22 cellular contexts compared by ENCODE assay signal in genomic region chr5:54195701-54196100, GRCh38.
A peak's percentile ranks its signal among the peaks of the same experiment; 100 is the strongest.
DNase-seq lines count a peak whose midpoint lies in the region; ATAC-seq and TF ChIP-seq lines count a peak whose summit lies in the region.
"Had no signal": no experiment of that assay in that cellular context is flagged by ENCODE, and none has a peak within 500 bp of the region (broad histone marks: within the 10 kb centered on the region; RNA-seq: fewer than 3 reads in every experiment).

No MANE protein-coding gene starts in this region.

- H2BK20ac ChIP-seq in IMR-90 (ENCODE audit: low read depth, low read length) = no peak overlapping the region

- H3K79me1 ChIP-seq in IMR-90 (ENCODE audit: low read depth in 1 of 2, low read length in 2 of 2) = peaks cover 0 to 2% of the 10 kb centered on the region in 2 experiments; a peak in 2 of 4 replicates

- H3K9me3 ChIP-seq in GM23248 (ENCODE audit: low read depth) = no peaks in the 10 kb centered on the region
- H3K9me3 ChIP-seq in IMR-90 (ENCODE audit: control insufficient read depth, insufficient read depth, low read length) = no peaks in the 10 kb centered on the region
- H3K9me3 ChIP-seq: BE2C had no signal

- in situ Hi-C loops in GM23248 (cut with MboI) = no loop called here
- in situ Hi-C loops in IMR-90 (cut with MboI; ENCODE audit: low sequenced_read_pairs) = no loop called here

- H2AK9ac ChIP-seq in IMR-90 (replicated peaks; ENCODE audit: low read depth, low read length, poor library complexity) = no peak overlapping the region

- H2AFZ ChIP-seq in GM23248 = no peak overlapping the region
- no peak overlapping the region for H2AFZ ChIP-seq in IMR-90 (replicated peaks; ENCODE audit: low read length, poor library complexity)

- no peak overlapping the region for H3K4me2 ChIP-seq in GM23248 (ENCODE audit: unreplicated experiment)
- H3K4me2 ChIP-seq in IMR-90 (ENCODE audit: low read depth, low read length) = no peak overlapping the region
- H3K4me2 ChIP-seq: BLaER1 had no signal

- H3K27ac ChIP-seq in GM23248 (no peak overlapping the region), IMR-90 (ENCODE audit: insufficient read depth, low read length) (no peak overlapping the region)
- H3K27ac ChIP-seq: BLaER1 had no signal

- CTCF ChIA-PET in IMR-90 (lab: Yijun Ruan, JAX) = interaction anchor here (0.6 to 0.8 kb wide), 2 partner anchors 15 to 184 kb away, joined by 3 read pairs; no protein-coding TSS in a partner anchor

- no peak overlapping the region for H2AK5ac ChIP-seq in IMR-90 (ENCODE audit: low read depth, low read length)

- no peaks in the 10 kb centered on the region for H3K4me1 ChIP-seq in GM23248 (ENCODE audit: insufficient read depth)
- peaks cover 5% of the 10 kb centered on the region for H3K4me1 ChIP-seq in IMR-90 (ENCODE audit: control insufficient read depth, insufficient read depth, low read length)
- H3K4me1 ChIP-seq: BE2C, BLaER1 had no signal

- ATAC-seq in IMR-90 (ENCODE audit: low read depth) = no peak
- ATAC-seq in GM18498 (IDR thresholded peaks at IDR 0.05; ENCODE audit: unreplicated experiment) = no peak

- TF ChIP-seq CTCF in IMR-90 (conservative IDR thresholded peaks at IDR 0.05; ENCODE audit: low read depth, low read length) (no peak), fibroblast of mammary gland (conservative IDR thresholded peaks at IDR 0.05; ENCODE audit: control insufficient read depth, insufficient read depth, low read depth, low read length) (no peak)

- POLR2A ChIA-PET in IMR-90 (lab: Charles Lee; ENCODE audit: unreplicated experiment) = no interaction called here

- no peaks in the 10 kb centered on the region for H3K27me3 ChIP-seq in GM23248 (replicated peaks; ENCODE audit: insufficient read depth)
- H3K27me3 ChIP-seq in IMR-90 (ENCODE audit: control insufficient read depth, insufficient read depth, low read length) = no peaks in the 10 kb centered on the region
- H3K27me3 ChIP-seq: BE2C, BLaER1 had no signal

- no peak overlapping the region for H3K18ac ChIP-seq in IMR-90 (ENCODE audit: low read depth, low read length)

- no peak overlapping the region for H4K5ac ChIP-seq in IMR-90 (ENCODE audit: low read depth, low read length)

- dilution Hi-C loops in IMR-90 (cut with HindIII; ENCODE audit: low sequenced_read_pairs, unreplicated experiment) = no loop called here

- H3K23ac ChIP-seq in IMR-90 (ENCODE audit: low read depth, low read length) = no peak overlapping the region

- H2BK5ac ChIP-seq in IMR-90 (ENCODE audit: low read depth, low read length, poor library complexity, severe bottlenecking) = no peak overlapping the region

- no peaks in the 10 kb centered on the region for H3K9me2 ChIP-seq in GM23248 (ENCODE audit: insufficient read depth)

- H3K9me1 ChIP-seq in IMR-90 (ENCODE audit: insufficient read depth, low read length) = no peaks in the 10 kb centered on the region

- no peak overlapping the region for H3K56ac ChIP-seq in IMR-90 (ENCODE audit: extremely low read depth, insufficient read depth, low read length)

- BruUV-seq in IMR-90 (replicated peaks; lab: Mats Ljungman, UMichigan) = no TSS peak

- no peak for TF ChIP-seq POLR2A in IMR-90 (IDR thresholded peaks at IDR 0.05; ENCODE audit: low read depth, low read length)

- H4K8ac ChIP-seq in IMR-90 (ENCODE audit: low read depth in 2 of 2, low read length in 2 of 2) = no peak overlapping the region

- H3K36me3 ChIP-seq in GM23248 (ENCODE audit: low read depth) (no peaks in the 10 kb centered on the region), IMR-90 (ENCODE audit: control insufficient read depth, insufficient read depth, low read length) (no peaks in the 10 kb centered on the region)
- H3K36me3 ChIP-seq: BE2C, BLaER1 had no signal

- H3K9ac ChIP-seq in GM23248 = no peak overlapping the region
- H3K9ac ChIP-seq in IMR-90 (ENCODE audit: low read depth, low read length) = no peak overlapping the region
- H3K9ac ChIP-seq: BLaER1 had no signal

- H2BK120ac ChIP-seq in IMR-90 (ENCODE audit: low read depth, low read length) = no peak overlapping the region

- no peak overlapping the region for H2BK15ac ChIP-seq in IMR-90 (ENCODE audit: low read depth, low read length)

- H3K79me2 ChIP-seq in GM23248 (ENCODE audit: insufficient read depth) = peaks cover 6% of the 10 kb centered on the region; the same call in 1 of the 2 replicates

- H3K4me3 ChIP-seq in GM23248 (no peak overlapping the region), IMR-90 (ENCODE audit: insufficient read depth, low read depth, low read length) (no peak overlapping the region), fibroblast of mammary gland (ENCODE audit: control insufficient read depth, low read depth, low read length) (no peak overlapping the region)
- H3K4me3 ChIP-seq: BLaER1 had no signal

- H4K20me1 ChIP-seq in GM23248 (ENCODE audit: insufficient read depth) = no peaks in the 10 kb centered on the region
- H4K20me1 ChIP-seq in IMR-90 (ENCODE audit: insufficient read depth, low read length) = no peaks in the 10 kb centered on the region; the same call in 1 of the 2 replicates

- H3K4ac ChIP-seq in IMR-90 (ENCODE audit: low read depth, low read length) = no peak overlapping the region

- H4K91ac ChIP-seq in IMR-90 (ENCODE audit: insufficient read depth, low read depth, low read length) = no peak overlapping the region

- DNase-seq in GM23248 (peak; percentile 13), IMR-90 (peak; percentile 6), fibroblast of mammary gland (ENCODE audit: low read depth) (peak; percentile 17), medulla oblongata (ENCODE audit: extremely low spot score) (no peak), NCI-H2196 treated with DMSO at 0.1 percent for 48 hours (lab: John Stamatoyannopoulos, UW; ENCODE audit: unreplicated experiment) (no peak)
- DNase-seq: 8988T; ACHN; BE2C; C1 segment of cervical spinal cord; CD4-positive, alpha-beta memory T cell; CD4-positive, CD25-positive, alpha-beta regulatory T cell; CD8-positive, alpha-beta memory T cell; COR-L47; DMS 273 treated with DMSO at 0.1 percent for 48 hours; DMS153; DMS53; DMS79; DND-41; EL; GDM1 had no signal

- no peak overlapping the region for H3K14ac ChIP-seq in IMR-90 (replicated peaks; ENCODE audit: low read depth, low read length)

- H3F3A ChIP-seq in GM23248 (ENCODE audit: insufficient read depth) = no peaks in the 10 kb centered on the region

- TF ChIP-seq RAD21 in IMR-90 (IDR thresholded peaks at IDR 0.05; ENCODE audit: low read length) = no peak

- intact Hi-C loops in IMR-90 (cut with micrococcal nuclease) = no loop called here

TF ChIP-seq in IMR-90, 13 proteins besides CTCF, POLR2A, EP300 and RAD21:
- no peak for TF ChIP-seq CEBPB (IDR thresholded peaks at IDR 0.05; ENCODE audit: low read depth, low read length)
- no peak for TF ChIP-seq NFE2L2 (IDR thresholded peaks at IDR 0.05; ENCODE audit: low read depth, low read length)
- no peak for TF ChIP-seq ELK1 (IDR thresholded peaks at IDR 0.05; ENCODE audit: borderline replicate concordance, low read depth, low read length)
- TF ChIP-seq RCOR1 (IDR thresholded peaks at IDR 0.05; ENCODE audit: insufficient replicate concordance, low read length) = no peak

Comparison
In these comparisons a context has a peak if more than half of its experiments do, and no peak if none do; other contexts are left out.
1. DNase-seq: peak in GM23248 (single experiment), IMR-90 (single experiment) and fibroblast of mammary gland (single experiment); none in medulla oblongata (single experiment) and NCI-H2196 treated with DMSO at 0.1 percent for 48 hours (single experiment).